Comparison of ENCODE assay signal across 22 cellular contexts in genomic region chrX:130213376-130213775, GRCh38. TPM values are rescaled to one million over a fixed set of nuclear protein-coding genes. Genes with fewer than 3 reads are reported as not detected.
"Had no signal": no experiment of that assay in that cellular context is flagged by ENCODE, and none has a peak within 500 bp of the region (broad histone marks: within the 10 kb centered on the region; RNA-seq: fewer than 3 reads in every experiment).

No MANE protein-coding gene starts in this region.

- DNase-seq: activated CD4-positive, alpha-beta T cell treated with anti-CD3 and anti-CD28 coated beads, Interleukin-2, amount 10 ng/mL, durations not matched to agents 7 days and 5 days; activated gamma-delta T cell treated with Interleukin-2 at 50 U/mL for 16 hours; activated naive CD4-positive, alpha-beta T cell treated with anti-CD3 and anti-CD28 coated beads, Interleukin-2, amount 50 U/mL, for 16 hours; amniotic stem cell; caudate nucleus; cortex of kidney; effector memory CD8-positive, alpha-beta T cell; head of caudate nucleus; hypothalamus; immature natural killer cell; kidney; left colon; mammary epithelial cell; ovary; right lobe of liver; stimulated activated CD4-positive, alpha-beta T cell treated with anti-CD3 and anti-CD28 coated beads, Interleukin-2, amount 100 ng/mL, for 48 hours; stomach; T-helper 9 cell; thyroid gland; upper lobe of left lung had no signal

- H3K4me1 Mint-ChIP-seq: immature natural killer cell had no signal

- H3K9me3 Mint-ChIP-seq: activated CD4-positive, alpha-beta T cell treated with anti-CD3 and anti-CD28 coated beads, Interleukin-2, amount 10 ng/mL, durations not matched to agents 7 days and 5 days; activated T-helper 1 cell treated with anti-CD3 and anti-CD28 coated beads, Interleukin-12 subunit alpha, Interleukin-12 subunit beta, Interleukin-2, Interleukin-4 antibody, amounts not matched to agents 30 ng/mL and 10 ng/mL and 1 ng/mL, durations not matched to agents 14 hours and 24 hours and 36 hours; effector memory CD8-positive, alpha-beta T cell; immature natural killer cell had no signal

- ATAC-seq: effector memory CD8-positive, alpha-beta T cell; left colon; right lobe of liver had no signal

- H3K27ac Mint-ChIP-seq: immature natural killer cell, progenitor cell of endocrine pancreas had no signal

- H3K27me3 Mint-ChIP-seq: activated CD4-positive, alpha-beta T cell treated with anti-CD3 and anti-CD28 coated beads, Interleukin-2, amount 10 ng/mL, durations not matched to agents 7 days and 5 days; effector memory CD8-positive, alpha-beta T cell; progenitor cell of endocrine pancreas had no signal

- H3K4me3 Mint-ChIP-seq: activated CD4-positive, alpha-beta T cell treated with anti-CD3 and anti-CD28 coated beads, Interleukin-2, amount 10 ng/mL, durations not matched to agents 7 days and 5 days; activated T-helper 1 cell treated with anti-CD3 and anti-CD28 coated beads, Interleukin-12 subunit alpha, Interleukin-12 subunit beta, Interleukin-2, Interleukin-4 antibody, amounts not matched to agents 30 ng/mL and 10 ng/mL and 1 ng/mL, durations not matched to agents 14 hours and 24 hours and 36 hours; immature natural killer cell had no signal

RNA-seq across cellular contexts. Expression of gene RAB33A, which starts 41.6 kb away (rescaled TPM):
- total RNA-seq: mammary epithelial cell had no signal
